27 cellular contexts compared by ENCODE assay signal in genomic region chr6:125253881-125254280, GRCh38.
"Had no signal": no experiment of that assay in that cellular context is flagged by ENCODE, and none has a peak within 500 bp of the region (broad histone marks: within the 10 kb centered on the region; RNA-seq: fewer than 3 reads in every experiment).

No MANE protein-coding gene starts in this region.

- H3K4me1 ChIP-seq: body of pancreas, Peyer's patch had no signal

- H3K9me3 ChIP-seq: ascending aorta, body of pancreas, Peyer's patch had no signal

- H3K27me3 ChIP-seq: ascending aorta, body of pancreas, Peyer's patch had no signal

- H3K36me3 ChIP-seq: ascending aorta, Peyer's patch had no signal

- H3K4me3 ChIP-seq: ascending aorta, body of pancreas, Peyer's patch had no signal

- H3K27ac ChIP-seq: ascending aorta, body of pancreas, Peyer's patch, RWPE1 had no signal

- DNase-seq: activated B cell treated with CpG ODN at 0.5 μM for 24 hours; activated CD4-positive, alpha-beta T cell treated with anti-CD3 and anti-CD28 coated beads for 1 hour; activated CD4-positive, alpha-beta T cell treated with anti-CD3 and anti-CD28 coated beads, Interleukin-2, amount 10 ng/mL, durations not matched to agents 24 days and 14 days; activated CD4-positive, alpha-beta T cell treated with anti-CD3 and anti-CD28 coated beads, Interleukin-2, amount 50 U/mL, for 48 hours; activated CD8-positive, alpha-beta memory T cell treated with anti-CD3 and anti-CD28 coated beads, Interleukin-2, amount 10 ng/mL, durations not matched to agents 7 days and 5 days; activated effector memory CD4-positive, alpha-beta T cell treated with anti-CD3 and anti-CD28 coated beads, Interleukin-2, amount 50 U/mL, for 16 hours; activated naive CD4-positive, alpha-beta T cell treated with Interleukin-2 at 50 U/mL for 16 hours; activated naive CD8-positive, alpha-beta T cell treated with anti-CD3 and anti-CD28 coated beads, Interleukin-2, amount 50 U/mL, for 24 hours; activated T-cell treated with anti-CD3 and anti-CD28 coated beads, Interleukin-2, amount 50 U/mL, for 4 hours; amniotic stem cell; body of pancreas; MM.1S; NCI-H1105 treated with DMSO at 0.1 percent for 48 hours; NCI-H1436 treated with DMSO at 0.1 percent for 48 hours; NCI-H187; NCI-H2081; NCI-H2171; NCI-H2227 treated with DMSO at 0.1 percent for 48 hours; NCI-H526; NK-92 treated with Interleukin-12 subunit alpha and Interleukin-12 subunit beta, amount 100 ng/mL, for 24 hours; Peyer's patch; SHP77 treated with DMSO at 0.1 percent for 48 hours; T-cell; T-helper 2 cell; T1000 had no signal
